ENCODE assay signal across 23 cellular contexts in genomic region chr11:108549319-108549885, GRCh38.
"Had no signal": no experiment of that assay in that cellular context is flagged by ENCODE, and none has a peak within 500 bp of the region (broad histone marks: within the 10 kb centered on the region; RNA-seq: fewer than 3 reads in every experiment).

No MANE protein-coding gene starts in this region.

- H3K4me1 ChIP-seq: ascending aorta, body of pancreas, Peyer's patch, SJSA1 had no signal

- H3K9me3 ChIP-seq: ascending aorta, body of pancreas, Peyer's patch, SJSA1 had no signal

- H3K27ac ChIP-seq: ascending aorta, body of pancreas, Peyer's patch, RWPE1, SJSA1 had no signal

- H3K27ac Mint-ChIP-seq: activated CD8-positive, alpha-beta T cell treated with anti-CD3 and anti-CD28 coated beads for 36 hours; activated naive CD4-positive, alpha-beta T cell treated with anti-CD3 and anti-CD28 coated beads, Interleukin-2, amount 50 U/mL, for 24 hours; activated T-cell treated with anti-CD3 and anti-CD28 coated beads, Interleukin-2, amount 50 U/mL, for 24 hours; activated T-helper 1 cell treated with anti-CD3 and anti-CD28 coated beads, Interleukin-12 subunit alpha, Interleukin-12 subunit beta, Interleukin-2, Interleukin-4 antibody, amounts not matched to agents 30 ng/mL and 10 ng/mL and 1 ng/mL, durations not matched to agents 14 hours and 24 hours and 36 hours; T-helper 1 cell treated with Interleukin-12 subunit alpha and Interleukin-12 subunit beta and Interleukin-4 antibody, amounts not matched to agents 30 μg/mL and 1 μg/mL, for 36 hours had no signal

- H3K4me1 Mint-ChIP-seq: activated naive CD4-positive, alpha-beta T cell treated with anti-CD3 and anti-CD28 coated beads, Interleukin-2, amount 50 U/mL, for 24 hours had no signal

- H3K4me3 Mint-ChIP-seq: activated CD8-positive, alpha-beta T cell treated with anti-CD3 and anti-CD28 coated beads for 36 hours; activated naive CD4-positive, alpha-beta T cell treated with anti-CD3 and anti-CD28 coated beads, Interleukin-2, amount 50 U/mL, for 24 hours; activated T-cell treated with anti-CD3 and anti-CD28 coated beads, Interleukin-2, amount 50 U/mL, for 24 hours; activated T-helper 1 cell treated with anti-CD3 and anti-CD28 coated beads, Interleukin-12 subunit alpha, Interleukin-12 subunit beta, Interleukin-2, Interleukin-4 antibody, amounts not matched to agents 30 ng/mL and 10 ng/mL and 1 ng/mL, durations not matched to agents 14 hours and 24 hours and 36 hours; T-helper 1 cell treated with Interleukin-12 subunit alpha and Interleukin-12 subunit beta and Interleukin-4 antibody, amounts not matched to agents 30 μg/mL and 1 μg/mL, for 36 hours had no signal

- H3K9me3 Mint-ChIP-seq: activated CD8-positive, alpha-beta T cell treated with anti-CD3 and anti-CD28 coated beads for 36 hours; activated naive CD4-positive, alpha-beta T cell treated with anti-CD3 and anti-CD28 coated beads, Interleukin-2, amount 50 U/mL, for 24 hours; activated T-cell treated with anti-CD3 and anti-CD28 coated beads, Interleukin-2, amount 50 U/mL, for 24 hours; activated T-helper 1 cell treated with anti-CD3 and anti-CD28 coated beads, Interleukin-12 subunit alpha, Interleukin-12 subunit beta, Interleukin-2, Interleukin-4 antibody, amounts not matched to agents 30 ng/mL and 10 ng/mL and 1 ng/mL, durations not matched to agents 14 hours and 24 hours and 36 hours; T-helper 1 cell treated with Interleukin-12 subunit alpha and Interleukin-12 subunit beta and Interleukin-4 antibody, amounts not matched to agents 30 μg/mL and 1 μg/mL, for 36 hours had no signal

- DNase-seq: activated CD4-positive, alpha-beta T cell treated with anti-CD3 and anti-CD28 coated beads for 4 hours; activated CD8-positive, alpha-beta T cell treated with anti-CD3 and anti-CD28 coated beads for 36 hours; activated effector memory CD4-positive, alpha-beta T cell treated with Interleukin-2 at 50 U/mL for 16 hours; activated naive CD4-positive, alpha-beta T cell; activated T-cell treated with anti-CD3 and anti-CD28 coated beads, Interleukin-2, amount 50 U/mL, for 24 hours; body of pancreas; Kasumi-1; KBM-7; NCI-H146; NCI-H187 treated with DMSO at 0.1 percent for 48 hours; NCI-H2081 treated with DMSO at 0.1 percent for 48 hours; NCI-H446; NCI-H524; Peyer's patch; Right ventricle myocardium superior had no signal

- H3K27me3 ChIP-seq: ascending aorta, body of pancreas, Peyer's patch, SJSA1 had no signal

- H3K4me3 ChIP-seq: ascending aorta, body of pancreas, Peyer's patch, SJSA1 had no signal

- H3K36me3 ChIP-seq: ascending aorta, Peyer's patch, SJSA1 had no signal

- H3K27me3 Mint-ChIP-seq: activated CD8-positive, alpha-beta T cell treated with anti-CD3 and anti-CD28 coated beads for 36 hours; activated naive CD4-positive, alpha-beta T cell treated with anti-CD3 and anti-CD28 coated beads, Interleukin-2, amount 50 U/mL, for 24 hours; activated T-cell treated with anti-CD3 and anti-CD28 coated beads, Interleukin-2, amount 50 U/mL, for 24 hours had no signal

- ATAC-seq: activated CD4-positive, CD25-positive, alpha-beta regulatory T cell treated with anti-CD3 and anti-CD28 coated beads, Interleukin-2, amount 50 U/mL, for 24 hours; activated CD8-positive, alpha-beta T cell treated with anti-CD3 and anti-CD28 coated beads for 36 hours; body of pancreas; SK-N-SH treated with all-trans-retinoic acid at 6 μM for 48 hours had no signal
